In genomic region chr22:21047035-21047661, GRCh38 we compare ENCODE assay signal across 26 cellular contexts. TPM values are rescaled to one million over a fixed set of nuclear protein-coding genes. Genes with fewer than 3 reads are reported as not detected.
"Had no signal": no experiment of that assay in that cellular context is flagged by ENCODE, and none has a peak within 500 bp of the region (broad histone marks: within the 10 kb centered on the region; RNA-seq: fewer than 3 reads in every experiment).

No MANE protein-coding gene starts in this region.

- H3K27me3 ChIP-seq: dorsolateral prefrontal cortex, sigmoid colon, suprapubic skin, thyroid gland, upper lobe of left lung had no signal

- ATAC-seq: esophagus mucosa, heart right ventricle, left lobe of liver had no signal

- H3K9me3 ChIP-seq: heart right ventricle, neutrophil, sigmoid colon, suprapubic skin, thyroid gland, upper lobe of left lung had no signal

- H3K36me3 ChIP-seq: heart right ventricle, neutrophil, sigmoid colon, suprapubic skin, thyroid gland, upper lobe of left lung had no signal

- H3K4me3 ChIP-seq: coronary artery, heart right ventricle, sigmoid colon, skin epidermis, suprapubic skin, thyroid gland, upper lobe of left lung had no signal

- H3K27ac ChIP-seq: coronary artery, heart right ventricle, neutrophil, sigmoid colon, skin epidermis, suprapubic skin, thyroid gland, upper lobe of left lung had no signal

- H3K27ac Mint-ChIP-seq: mesothelial cell of epicardium, nephron had no signal

- DNase-seq: central memory CD4-positive, alpha-beta T cell; dorsolateral prefrontal cortex; effector CD8-positive, alpha-beta T cell; heart right ventricle; hypothalamus; kidney glomerular epithelial cell; naive B cell; sigmoid colon; stimulated activated CD4-positive, alpha-beta T cell treated with anti-CD3 and anti-CD28 coated beads, Interleukin-12 subunit alpha, Interleukin-12 subunit beta, amount 100 ng/mL, for 4 hours; stimulated activated naive CD4-positive, alpha-beta T cell treated with Interleukin-2 at 50 U/mL for 16 hours; thyroid gland; upper lobe of left lung had no signal

- H3K9me3 Mint-ChIP-seq: mesothelial cell of epicardium, naive B cell, nephron had no signal

RNA-seq across cellular contexts. Expression of gene LRRC74B, which starts 1.4 kb away (rescaled TPM):
- total RNA-seq: chondrocyte, fibroblast of lung, glomerular endothelial cell, heart right ventricle, left lobe of liver, lower leg skin, mesothelial cell of epicardium, osteoblast, pulmonary artery endothelial cell, sigmoid colon, suprapubic skin, thyroid gland had no signal
- polyA plus RNA-seq: fibroblast of lung, heart right ventricle had no signal

RNA-seq across cellular contexts. Expression of gene SLC7A4, which starts 14.8 kb away (rescaled TPM):
- total RNA-seq: glomerular endothelial cell, pulmonary artery endothelial cell had no signal
